In genomic region chr9:34568783-34569182, GRCh38 we compare ENCODE assay signal across 14 cellular contexts. TPM values are rescaled to one million over a fixed set of nuclear protein-coding genes. Genes with fewer than 3 reads are reported as not detected.
"Had no signal": no experiment of that assay in that cellular context is flagged by ENCODE, and none has a peak within 500 bp of the region (broad histone marks: within the 10 kb centered on the region; RNA-seq: fewer than 3 reads in every experiment).

No MANE protein-coding gene starts in this region.

- DNase-seq: activated CD4-positive, alpha-beta T cell treated with anti-CD3 and anti-CD28 coated beads, Interleukin-2, amount 50 U/mL, for 1 hour; activated naive CD4-positive, alpha-beta T cell treated with anti-CD3 and anti-CD28 coated beads, Interleukin-2, amount 50 U/mL, for 16 hours; naive thymus-derived CD8-positive, alpha-beta T cell; psoas muscle; stimulated activated naive CD8-positive, alpha-beta T cell treated with anti-CD3 and anti-CD28 coated beads, Interleukin-15, Interleukin-2, amounts not matched to agents 100 U/mL and 50 U/mL, for 24 hours; trophoblast cell had no signal

- ATAC-seq: activated CD4-positive, CD25-positive, alpha-beta regulatory T cell treated with anti-CD3 and anti-CD28 coated beads, Interleukin-2, amount 50 U/mL, for 24 hours; left lung; naive thymus-derived CD8-positive, alpha-beta T cell; psoas muscle; sciatic nerve; stimulated activated naive CD8-positive, alpha-beta T cell treated with anti-CD3 and anti-CD28 coated beads, Interleukin-15, Interleukin-2, amounts not matched to agents 100 U/mL and 50 U/mL, for 24 hours had no signal

- H3K36me3 ChIP-seq: left lung, suprapubic skin had no signal

- H3K27ac ChIP-seq: left lung, psoas muscle, suprapubic skin had no signal

- H3K4me1 ChIP-seq: left lung, suprapubic skin had no signal

- FAIRE-seq: endometrium, islet of Langerhans had no signal

- H3K4me3 ChIP-seq: left lung, psoas muscle, suprapubic skin had no signal

- H3K9me3 ChIP-seq: left lung, psoas muscle, suprapubic skin had no signal

RNA-seq across cellular contexts. Expression of gene CNTFR, which starts 20.7 kb away (rescaled TPM):
- total RNA-seq: activated CD8-positive, alpha-beta memory T cell treated with anti-CD3 and anti-CD28 coated beads for 36 hours; naive thymus-derived CD8-positive, alpha-beta T cell; osteoblast had no signal
- polyA plus RNA-seq: naive thymus-derived CD8-positive, alpha-beta T cell had no signal
